ENCODE assay signal across 13 cellular contexts in genomic region chr4:119536572-119537528, GRCh38.
DNase-seq lines count a peak whose midpoint lies in the region; ATAC-seq lines count a peak whose summit lies in the region.
"Had no signal": no experiment of that assay in that cellular context is flagged by ENCODE, and none has a peak within 500 bp of the region (broad histone marks: within the 10 kb centered on the region; RNA-seq: fewer than 3 reads in every experiment).

No MANE protein-coding gene starts in this region.

- DNase-seq in ELR (ENCODE audit: low read depth) (peak; percentile 60), astrocyte of the hippocampus (ENCODE audit: low read depth, low spot score) (peak; percentile 71), left lobe of liver (ENCODE audit: low spot score) (no peak), iPS-NIHi11 (ENCODE audit: low spot score) (no peak), KBM-7 (no peak)
- DNase-seq: cerebellar nuclear complex, heart right ventricle, NCI-H2081, OCI-M1, small intestine had no signal

- in situ Hi-C loops in KBM-7 (cut with MboI; ENCODE audit: low pct_unique_long_range_greater_than_20kb, low sequenced_read_pairs): no loop called here

- H3K9me3 ChIP-seq in mesodermal cell (ENCODE audit: control insufficient read depth, low read length): peaks cover 11% of the 10 kb centered on the region
- H3K9me3 ChIP-seq: heart right ventricle had no signal

- H3K27ac ChIP-seq in mesodermal cell (ENCODE audit: low read depth, low read length, severe bottlenecking): peak overlapping the region; percentile 57

- H3K4me1 ChIP-seq in mesodermal cell (ENCODE audit: control insufficient read depth, insufficient read depth, low read length, poor library complexity, severe bottlenecking): no peaks in the 10 kb centered on the region

- no peak overlapping the region for H3K4me3 ChIP-seq in mesodermal cell (ENCODE audit: extremely low read depth, insufficient read depth, low read length, poor library complexity, severe bottlenecking)
- H3K4me3 ChIP-seq: heart right ventricle had no signal

- peaks cover 32% of the 10 kb centered on the region for H3K36me3 ChIP-seq in mesodermal cell (ENCODE audit: control insufficient read depth, insufficient read depth, low read length)

- ATAC-seq in HG02678 (IDR thresholded peaks at IDR 0.05; ENCODE audit: unreplicated experiment) (peak; percentile 55), left lobe of liver (no peak), GM19452 (IDR thresholded peaks at IDR 0.05; ENCODE audit: unreplicated experiment) (no peak)
- ATAC-seq: heart right ventricle had no signal

- 84 to 91% methylated on average over 4 of the region's 6 CpGs for WGBS in mesodermal cell (ENCODE audit: insufficient coverage in 2 of 2), 2 experiments

Comparison
In these comparisons a context has a peak if more than half of its experiments do, and no peak if none do; other contexts are left out.
1. DNase-seq: peak in ELR (single experiment) and astrocyte of the hippocampus (single experiment); none in left lobe of liver (single experiment), iPS-NIHi11 (single experiment) and KBM-7 (single experiment).